Comparison of ENCODE assay signal across 1 cellular context in the genomic region with DNA sequence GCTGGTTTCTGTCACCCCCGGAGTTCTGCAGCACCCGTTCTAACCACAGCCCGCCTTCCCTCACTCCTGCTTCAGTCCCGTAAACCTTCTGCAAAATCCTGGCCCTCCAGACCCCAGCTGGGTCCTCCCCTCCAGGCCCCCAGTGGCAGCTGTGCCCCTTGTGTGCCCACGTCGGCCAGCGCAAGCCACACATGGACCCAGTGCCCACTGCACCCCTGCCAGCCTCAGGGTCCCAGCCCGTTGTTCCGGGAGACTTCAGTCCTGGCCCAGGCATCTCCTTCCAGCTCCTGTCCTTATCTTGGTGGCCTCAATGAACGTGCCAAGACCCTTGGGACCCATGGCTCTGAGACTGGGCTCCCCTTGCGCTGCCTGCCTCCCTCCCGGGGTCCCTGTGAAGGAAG.
TF ChIP-seq lines count a peak whose summit lies in the region.

No MANE protein-coding gene starts in this region.

TF ChIP-seq in K562, 482 proteins besides CTCF, POLR2A, EP300 and RAD21:
- peak; percentile 14; the same call in 1 of the 2 replicates for TF ChIP-seq POLR2G (IDR thresholded peaks at IDR 0.05; ENCODE audit: low read depth, low read length)
- TF ChIP-seq ZNF778 (CRISPR knock-in tag; IDR thresholded peaks at IDR 0.05) = no peak
- TF ChIP-seq TCF3 (CRISPR knock-in tag; IDR thresholded peaks at IDR 0.05) = no peak
- TF ChIP-seq CBX5 (IDR thresholded peaks at IDR 0.05; ENCODE audit: borderline replicate concordance, low read depth) = no peak
